In genomic region chr7:150740053-150740452, GRCh38 we compare ENCODE assay signal across 1 cellular context.
TF ChIP-seq lines count a peak whose summit lies in the region.

No MANE protein-coding gene starts in this region.

TF ChIP-seq in GM12878, 131 proteins besides CTCF, POLR2A, EP300 and RAD21:
- TF ChIP-seq REST (IDR thresholded peaks at IDR 0.05; ENCODE audit: low read depth, low read length) (no peak), ETV6 (conservative IDR thresholded peaks at IDR 0.05 in 1 of 2, IDR thresholded peaks at IDR 0.05 in 1 of 2; ENCODE audit: borderline replicate concordance in 1 of 2, low read depth in 1 of 2) (no peak), CHD1 (IDR thresholded peaks at IDR 0.05; ENCODE audit: low read depth, low read length) (no peak), PBX3 (IDR thresholded peaks at IDR 0.05; ENCODE audit: insufficient replicate concordance, low read depth, low read length) (no peak), ESRRA (IDR thresholded peaks at IDR 0.05; ENCODE audit: low read length) (no peak)
